33 cellular contexts compared by ENCODE assay signal in the genomic region with DNA sequence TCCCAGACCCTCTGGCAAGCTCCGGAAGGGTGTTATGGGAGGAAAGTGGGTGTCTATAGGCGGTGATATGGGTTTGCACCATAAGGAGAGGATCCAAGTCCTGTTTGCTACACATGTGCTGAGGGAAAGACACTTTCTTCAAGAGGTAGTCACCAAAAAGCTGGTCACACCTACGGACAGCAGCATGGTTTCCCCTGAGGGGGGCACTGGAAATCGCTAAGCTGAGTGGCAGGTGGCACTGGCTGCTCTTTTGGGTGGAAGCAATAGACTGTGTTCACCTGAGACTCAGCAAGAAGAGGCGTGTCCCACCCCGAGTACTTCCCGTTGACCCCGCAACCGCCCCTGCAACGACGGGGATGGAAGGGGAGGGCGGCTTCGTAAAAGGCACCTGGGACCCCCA. TPM values are rescaled to one million over a fixed set of nuclear protein-coding genes. Genes with fewer than 3 reads are reported as not detected.
"Had no signal": no experiment of that assay in that cellular context is flagged by ENCODE, and none has a peak within 500 bp of the region (broad histone marks: within the 10 kb centered on the region; RNA-seq: fewer than 3 reads in every experiment).

No MANE protein-coding gene starts in this region.

- H3K9me3 ChIP-seq: ascending aorta, spleen had no signal

- H3K27me3 ChIP-seq: ascending aorta had no signal

- ATAC-seq: effector memory CD8-positive, alpha-beta T cell; esophagus mucosa; left cardiac atrium; left ventricle myocardium superior; right cardiac atrium; T-cell had no signal

- H3K36me3 Mint-ChIP-seq: activated CD4-positive, alpha-beta memory T cell treated with anti-CD3 and anti-CD28 coated beads for 36 hours; activated naive CD4-positive, alpha-beta T cell treated with anti-CD3 and anti-CD28 coated beads, Interleukin-2, amount 10 ng/mL, durations not matched to agents 7 days and 5 days; brain; T-cell had no signal

- H3K4me1 ChIP-seq: ascending aorta, parathyroid adenoma had no signal

- H3K79me2 ChIP-seq: parathyroid adenoma had no signal

- H3K27ac Mint-ChIP-seq: activated CD4-positive, alpha-beta memory T cell treated with anti-CD3 and anti-CD28 coated beads for 36 hours; activated naive CD4-positive, alpha-beta T cell treated with anti-CD3 and anti-CD28 coated beads, Interleukin-2, amount 10 ng/mL, durations not matched to agents 7 days and 5 days; activated naive CD8-positive, alpha-beta T cell treated with anti-CD3 and anti-CD28 coated beads, Interleukin-2, amount 10 ng/mL, durations not matched to agents 7 days and 5 days; activated T-cell treated with anti-CD3 and anti-CD28 coated beads, Interleukin-2, amount 50 U/mL, for 24 hours; brain; effector memory CD8-positive, alpha-beta T cell; nephron; T-cell; T-helper 2 cell treated with Interferon-gamma antibody and Interleukin-4, amounts not matched to agents 5 μg/mL and 100 μg/mL, for 36 hours had no signal

- H3K4me3 Mint-ChIP-seq: activated CD4-positive, alpha-beta memory T cell treated with anti-CD3 and anti-CD28 coated beads for 36 hours; activated naive CD4-positive, alpha-beta T cell treated with anti-CD3 and anti-CD28 coated beads, Interleukin-2, amount 10 ng/mL, durations not matched to agents 7 days and 5 days; activated naive CD8-positive, alpha-beta T cell treated with anti-CD3 and anti-CD28 coated beads, Interleukin-2, amount 10 ng/mL, durations not matched to agents 7 days and 5 days; activated T-cell treated with anti-CD3 and anti-CD28 coated beads, Interleukin-2, amount 50 U/mL, for 24 hours; effector memory CD8-positive, alpha-beta T cell; T-cell; T-helper 2 cell treated with Interferon-gamma antibody and Interleukin-4, amounts not matched to agents 5 μg/mL and 100 μg/mL, for 36 hours had no signal

- H3K27ac ChIP-seq: ascending aorta, cardiac muscle cell, coronary artery, parathyroid adenoma, tibial nerve had no signal

- H3K36me3 ChIP-seq: ascending aorta, cardiac muscle cell, heart left ventricle, spleen, tibial nerve had no signal

- H2AFZ ChIP-seq: parathyroid adenoma had no signal

- H3K4me3 ChIP-seq: ascending aorta, cardiac muscle cell, coronary artery, spleen, tibial nerve had no signal

- H3K4me1 Mint-ChIP-seq: activated naive CD4-positive, alpha-beta T cell treated with anti-CD3 and anti-CD28 coated beads, Interleukin-2, amount 10 ng/mL, durations not matched to agents 7 days and 5 days; activated naive CD8-positive, alpha-beta T cell treated with anti-CD3 and anti-CD28 coated beads, Interleukin-2, amount 10 ng/mL, durations not matched to agents 7 days and 5 days; brain; nephron; T-cell had no signal

- H3K9me3 Mint-ChIP-seq: activated CD4-positive, alpha-beta memory T cell treated with anti-CD3 and anti-CD28 coated beads for 36 hours; activated naive CD4-positive, alpha-beta T cell treated with anti-CD3 and anti-CD28 coated beads, Interleukin-2, amount 10 ng/mL, durations not matched to agents 7 days and 5 days; activated naive CD8-positive, alpha-beta T cell treated with anti-CD3 and anti-CD28 coated beads, Interleukin-2, amount 10 ng/mL, durations not matched to agents 7 days and 5 days; activated T-cell treated with anti-CD3 and anti-CD28 coated beads, Interleukin-2, amount 50 U/mL, for 24 hours; T-helper 2 cell treated with Interferon-gamma antibody and Interleukin-4, amounts not matched to agents 5 μg/mL and 100 μg/mL, for 36 hours had no signal

- DNase-seq: activated CD4-positive, alpha-beta memory T cell treated with anti-CD3 and anti-CD28 coated beads for 36 hours; activated CD4-positive, alpha-beta T cell treated with anti-CD3 and anti-CD28 coated beads for 4 hours; activated CD8-positive, alpha-beta memory T cell treated with anti-CD3 and anti-CD28 coated beads, Interleukin-2, amount 50 U/mL, for 48 hours; activated gamma-delta T cell; activated naive CD4-positive, alpha-beta T cell treated with anti-CD3 and anti-CD28 coated beads, Interleukin-2, amount 10 ng/mL, durations not matched to agents 7 days and 5 days; activated naive CD8-positive, alpha-beta T cell treated with anti-CD3 and anti-CD28 coated beads, Interleukin-2, amount 10 ng/mL, durations not matched to agents 7 days and 5 days; activated T-cell treated with anti-CD3 and anti-CD28 coated beads, Interleukin-2, amount 50 U/mL, for 24 hours; cerebellar nuclear complex; effector memory CD8-positive, alpha-beta T cell; foreskin fibroblast; heart left ventricle; hypothalamus; left cardiac atrium; left ventricle myocardium superior; nucleus accumbens; right cardiac atrium; spleen; stimulated activated naive CD4-positive, alpha-beta T cell treated with Interleukin-2 at 50 U/mL for 16 hours; T-cell had no signal

RNA-seq across cellular contexts. Expression of a gene that starts 1.8 kb away (rescaled TPM):
- total RNA-seq: activated CD4-positive, alpha-beta memory T cell treated with anti-CD3 and anti-CD28 coated beads for 36 hours; activated naive CD8-positive, alpha-beta T cell treated with anti-CD3 and anti-CD28 coated beads, Interleukin-2, amount 10 ng/mL, durations not matched to agents 7 days and 5 days; ascending aorta; cardiac muscle cell; left ventricle myocardium superior; lung microvascular endothelial cell; pulmonary artery endothelial cell; T-cell; temporal lobe; urinary bladder had no signal
- polyA plus RNA-seq: cardiac muscle cell, keratinocyte, right cardiac atrium had no signal
